In the genomic region with DNA sequence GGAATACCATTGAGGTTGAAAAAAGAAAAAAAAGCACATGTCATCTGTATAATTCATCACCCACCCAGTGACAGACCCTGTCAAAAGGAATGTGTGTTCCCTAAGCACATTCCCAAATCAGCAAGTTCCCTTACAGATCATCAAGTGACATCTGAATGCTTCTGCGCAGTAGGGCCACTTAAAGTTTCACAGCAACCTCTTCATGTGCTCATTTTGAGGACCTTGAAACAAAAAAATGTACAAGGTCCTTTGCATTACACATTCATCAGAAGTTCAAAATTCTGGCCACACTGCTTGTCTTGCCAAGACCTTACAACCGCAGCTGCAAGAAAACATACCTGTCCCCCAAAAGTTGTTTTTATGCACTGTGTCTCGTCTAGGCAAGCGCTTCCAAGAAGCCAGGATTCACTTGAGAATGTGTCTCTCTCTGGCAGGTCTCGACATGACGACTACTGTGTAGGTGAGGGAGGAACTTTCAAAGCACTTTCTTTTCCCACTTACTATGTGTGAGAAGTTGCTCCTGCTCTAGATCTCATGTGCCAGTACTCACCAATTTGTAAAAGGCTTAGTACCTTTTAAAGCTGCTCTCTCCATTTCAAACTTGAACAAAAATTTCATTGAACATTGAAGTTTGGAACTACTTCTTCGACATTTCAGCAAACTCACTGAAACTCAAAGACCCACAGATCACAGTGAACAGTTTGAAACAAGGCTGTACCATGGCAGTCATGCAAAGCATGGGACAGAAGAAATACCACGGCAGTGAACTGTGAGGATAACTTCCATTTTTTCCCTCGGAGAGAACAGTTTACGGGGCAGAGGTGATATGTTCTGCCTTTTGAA, we compare ENCODE assay signal across 12 cellular contexts. TPM values are rescaled to one million over a fixed set of nuclear protein-coding genes. Genes with fewer than 3 reads are reported as not detected.
DNase-seq lines count a peak whose midpoint lies in the region; ATAC-seq and TF ChIP-seq lines count a peak whose summit lies in the region.
"Had no signal": no experiment of that assay in that cellular context is flagged by ENCODE, and none has a peak within 500 bp of the region (broad histone marks: within the 10 kb centered on the region; RNA-seq: fewer than 3 reads in every experiment).

No MANE protein-coding gene starts in this region.

- H3K4me3 Mint-ChIP-seq in IgD-negative memory B cell = peak overlapping the region in 2 of 4 donors; percentile 18 to 99
- H3K4me3 Mint-ChIP-seq in nephron progenitor cell = peak overlapping the region; percentile 26

- H2AFZ ChIP-seq in DND-41 (ENCODE audit: low read depth, low read length) = no peak overlapping the region

- TF ChIP-seq POLR2A in breast epithelium (IDR thresholded peaks at IDR 0.05) (no peak), erythroblast (IDR thresholded peaks at IDR 0.05; ENCODE audit: low read length) (no peak)

- no peak overlapping the region for H3K27ac ChIP-seq in DND-41 (ENCODE audit: low read length)
- H3K27ac ChIP-seq in breast epithelium = peak overlapping the region; percentile 69 to 100
- no peak overlapping the region for H3K27ac ChIP-seq in WERI-Rb-1
- H3K27ac ChIP-seq: brain microvascular endothelial cell had no signal

- peaks cover 74% of the 10 kb centered on the region for H3K36me3 ChIP-seq in DND-41 (ENCODE audit: insufficient read depth, low read length)
- peaks cover 25% of the 10 kb centered on the region for H3K36me3 ChIP-seq in breast epithelium
- H3K36me3 ChIP-seq in WERI-Rb-1 = peaks cover 77% of the 10 kb centered on the region

- H3K27me3 Mint-ChIP-seq in IgD-negative memory B cell (no peaks in the 10 kb centered on the region), nephron progenitor cell (ENCODE audit: low read depth, poor library complexity) (peaks cover 2% of the 10 kb centered on the region)

- H3K9me3 Mint-ChIP-seq in IgD-negative memory B cell (no peaks in the 10 kb centered on the region), nephron progenitor cell (no peaks in the 10 kb centered on the region)

- no peak overlapping the region; a peak in 1 of 4 replicates for H3K4me3 ChIP-seq in DND-41 (ENCODE audit: low read depth in 1 of 2, low read length in 2 of 2)
- no peak overlapping the region for H3K4me3 ChIP-seq in breast epithelium
- H3K4me3 ChIP-seq in WERI-Rb-1 (ENCODE audit: low read depth, low read length) = no peak overlapping the region

- H3K79me2 ChIP-seq in DND-41 (ENCODE audit: insufficient read depth, low read length) = peaks cover 76% of the 10 kb centered on the region

- intact Hi-C loops in breast epithelium (cut with DNase I; ENCODE audit: low total_unique reads) = loop anchor here (10.0 kb wide), 1 partner anchor 176 kb away; no protein-coding TSS in a partner anchor

- 0 out of 2 replicates have a peak overlapping the region, but pooled peaks have one; percentile 9 for H3K9ac ChIP-seq in DND-41 (ENCODE audit: low read depth, low read length)

- peaks cover 82% of the 10 kb centered on the region for H3K4me1 ChIP-seq in DND-41 (ENCODE audit: insufficient read depth, low read length)
- peaks cover 0 to 10% of the 10 kb centered on the region in 2 donors for H3K4me1 ChIP-seq in breast epithelium

- ATAC-seq in DND-41 (ENCODE audit: insufficient read depth, low read depth) = no peak
- ATAC-seq: left colon had no signal

- H3K4me2 ChIP-seq in DND-41 (ENCODE audit: insufficient read depth, low read length) = peak overlapping the region; percentile 77; the same call in 1 of the 2 replicates

- H3K27ac Mint-ChIP-seq in IgD-negative memory B cell = peak overlapping the region; percentile 71 to 99 (median 97)
- peak overlapping the region; percentile 93 for H3K27ac Mint-ChIP-seq in nephron progenitor cell

- peaks cover 7% of the 10 kb centered on the region for H3K36me3 Mint-ChIP-seq in IgD-negative memory B cell
- peaks cover 66% of the 10 kb centered on the region for H3K36me3 Mint-ChIP-seq in nephron progenitor cell (ENCODE audit: low read depth)

- H4K20me1 ChIP-seq in DND-41 (ENCODE audit: insufficient read depth, low read length) = peaks cover 72% of the 10 kb centered on the region

- H3K27me3 ChIP-seq in DND-41 (ENCODE audit: insufficient read depth, low read length, poor library complexity) = no peaks in the 10 kb centered on the region
- H3K27me3 ChIP-seq in breast epithelium = no peaks in the 10 kb centered on the region
- H3K27me3 ChIP-seq in WERI-Rb-1 (ENCODE audit: insufficient read depth, low read depth, severe bottlenecking) = no peaks in the 10 kb centered on the region
- H3K27me3 ChIP-seq: brain microvascular endothelial cell had no signal

- no peak for DNase-seq in DND-41
- no peak for DNase-seq in breast epithelium (ENCODE audit: low spot score in 2 of 2)
- no peak for DNase-seq in nephron progenitor cell
- no peak for DNase-seq in erythroblast (lab: John Stamatoyannopoulos, UW)
- no peak for DNase-seq in T-helper 9 cell
- DNase-seq in WERI-Rb-1 = no peak
- DNase-seq: activated CD4-positive, alpha-beta T cell treated with anti-CD3 and anti-CD28 coated beads, Interleukin-2, amount 50 U/mL, for 48 hours; brain microvascular endothelial cell; left colon; NCI-H446 had no signal

- peaks cover 34 to 68% (median 53%) of the 10 kb centered on the region in 3 donors for H3K4me1 Mint-ChIP-seq in IgD-negative memory B cell
- peaks cover 82% of the 10 kb centered on the region for H3K4me1 Mint-ChIP-seq in nephron progenitor cell

- TF ChIP-seq CTCF in DND-41 (IDR thresholded peaks at IDR 0.05; ENCODE audit: borderline replicate concordance, extremely low read depth, low read length, poor library complexity, severe bottlenecking) (no peak), breast epithelium (IDR thresholded peaks at IDR 0.05) (no peak), nephron progenitor cell (IDR thresholded peaks at IDR 0.05) (no peak), WERI-Rb-1 (IDR thresholded peaks at IDR 0.05; ENCODE audit: low read depth, low read length) (no peak)

- no peaks in the 10 kb centered on the region for H3K9me3 ChIP-seq in DND-41 (ENCODE audit: insufficient read depth, low read length, severe bottlenecking)
- H3K9me3 ChIP-seq in breast epithelium = no peaks in the 10 kb centered on the region
- no peaks in the 10 kb centered on the region for H3K9me3 ChIP-seq in WERI-Rb-1 (ENCODE audit: severe bottlenecking)

RNA-seq across cellular contexts. Expression of gene POLG2, which starts 4.3 kb away (rescaled TPM):
- 9.3 TPM for polyA plus RNA-seq in IgD-negative memory B cell
- 10 to 100 TPM in 2 of 3 donors, 1 to 10 TPM in 1; 3.2 to 18.7 (median 12.8) TPM for total RNA-seq in breast epithelium

RNA-seq across cellular contexts. Expression of gene DDX5, which starts 4.9 kb away (rescaled TPM):
- 1,084 TPM for polyA plus RNA-seq in IgD-negative memory B cell
- total RNA-seq in breast epithelium = 100 to 1,000 TPM; 616 to 794 (median 655) TPM

RNA-seq across cellular contexts. Expression of gene CEP95, which starts 5.6 kb away (rescaled TPM):
- polyA plus RNA-seq in IgD-negative memory B cell = 15.4 TPM
- 10 to 100 TPM; 56.5 to 74.4 (median 73.2) TPM for total RNA-seq in breast epithelium

RNA-seq across cellular contexts. Expression of gene MILR1, which starts 52.2 kb away (rescaled TPM):
- 1.9 TPM for polyA plus RNA-seq in IgD-negative memory B cell
- total RNA-seq in breast epithelium = 1 to 10 TPM; 3.1 to 8.3 (median 4.3) TPM
- total RNA-seq: G401 had no signal

Comparison
In these comparisons a context has a peak if more than half of its experiments do, and no peak if none do; other contexts are left out.
1. H3K27ac ChIP-seq: peak in breast epithelium (2 of 2); none in DND-41 (single experiment) and WERI-Rb-1 (single experiment).